Comparison of ENCODE assay signal across 1 cellular context in genomic region chr22:50009765-50010675, GRCh38.
TF ChIP-seq lines count a peak whose summit lies in the region.

No MANE protein-coding gene starts in this region.

TF ChIP-seq in WTC11, 78 proteins besides CTCF, POLR2A, EP300 and RAD21 (continued from another document):
- TF ChIP-seq ZBTB43 (CRISPR knock-in tag; IDR thresholded peaks at IDR 0.05) = no peak
- no peak for TF ChIP-seq ATF1 (CRISPR knock-in tag; IDR thresholded peaks at IDR 0.05)
- TF ChIP-seq, protein P1, sequence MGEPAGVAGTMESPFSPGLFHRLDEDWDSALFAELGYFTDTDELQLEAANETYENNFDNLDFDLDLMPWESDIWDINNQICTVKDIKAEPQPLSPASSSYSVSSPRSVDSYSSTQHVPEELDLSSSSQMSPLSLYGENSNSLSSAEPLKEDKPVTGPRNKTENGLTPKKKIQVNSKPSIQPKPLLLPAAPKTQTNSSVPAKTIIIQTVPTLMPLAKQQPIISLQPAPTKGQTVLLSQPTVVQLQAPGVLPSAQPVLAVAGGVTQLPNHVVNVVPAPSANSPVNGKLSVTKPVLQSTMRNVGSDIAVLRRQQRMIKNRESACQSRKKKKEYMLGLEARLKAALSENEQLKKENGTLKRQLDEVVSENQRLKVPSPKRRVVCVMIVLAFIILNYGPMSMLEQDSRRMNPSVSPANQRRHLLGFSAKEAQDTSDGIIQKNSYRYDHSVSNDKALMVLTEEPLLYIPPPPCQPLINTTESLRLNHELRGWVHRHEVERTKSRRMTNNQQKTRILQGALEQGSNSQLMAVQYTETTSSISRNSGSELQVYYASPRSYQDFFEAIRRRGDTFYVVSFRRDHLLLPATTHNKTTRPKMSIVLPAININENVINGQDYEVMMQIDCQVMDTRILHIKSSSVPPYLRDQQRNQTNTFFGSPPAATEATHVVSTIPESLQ (CRISPR knock-in tag; IDR thresholded peaks at IDR 0.05) = no peak
- no peak for TF ChIP-seq FOXK1 (CRISPR knock-in tag; IDR thresholded peaks at IDR 0.05)
- TF ChIP-seq FOXJ3 (CRISPR knock-in tag; IDR thresholded peaks at IDR 0.05; ENCODE audit: borderline replicate concordance) = no peak
- no peak for TF ChIP-seq GTF2I (CRISPR knock-in tag; conservative IDR thresholded peaks at IDR 0.05)
- TF ChIP-seq GRHL2 (CRISPR knock-in tag; IDR thresholded peaks at IDR 0.05; ENCODE audit: insufficient replicate concordance, severe bottlenecking) = no peak
- TF ChIP-seq, protein P2, sequence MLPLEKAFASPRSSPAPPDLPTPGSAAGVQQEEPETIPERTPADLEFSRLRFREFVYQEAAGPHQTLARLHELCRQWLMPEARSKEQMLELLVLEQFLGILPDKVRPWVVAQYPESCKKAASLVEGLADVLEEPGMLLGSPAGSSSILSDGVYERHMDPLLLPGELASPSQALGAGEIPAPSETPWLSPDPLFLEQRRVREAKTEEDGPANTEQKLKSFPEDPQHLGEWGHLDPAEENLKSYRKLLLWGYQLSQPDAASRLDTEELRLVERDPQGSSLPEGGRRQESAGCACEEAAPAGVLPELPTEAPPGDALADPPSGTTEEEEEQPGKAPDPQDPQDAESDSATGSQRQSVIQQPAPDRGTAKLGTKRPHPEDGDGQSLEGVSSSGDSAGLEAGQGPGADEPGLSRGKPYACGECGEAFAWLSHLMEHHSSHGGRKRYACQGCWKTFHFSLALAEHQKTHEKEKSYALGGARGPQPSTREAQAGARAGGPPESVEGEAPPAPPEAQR (CRISPR knock-in tag; IDR thresholded peaks at IDR 0.05) = no peak
- TF ChIP-seq SMAD3 (CRISPR knock-in tag; IDR thresholded peaks at IDR 0.05; ENCODE audit: borderline replicate concordance) = no peak
- TF ChIP-seq IRF1 (CRISPR knock-in tag; IDR thresholded peaks at IDR 0.05) = no peak
